ENCODE assay signal across 14 cellular contexts in the genomic region with DNA sequence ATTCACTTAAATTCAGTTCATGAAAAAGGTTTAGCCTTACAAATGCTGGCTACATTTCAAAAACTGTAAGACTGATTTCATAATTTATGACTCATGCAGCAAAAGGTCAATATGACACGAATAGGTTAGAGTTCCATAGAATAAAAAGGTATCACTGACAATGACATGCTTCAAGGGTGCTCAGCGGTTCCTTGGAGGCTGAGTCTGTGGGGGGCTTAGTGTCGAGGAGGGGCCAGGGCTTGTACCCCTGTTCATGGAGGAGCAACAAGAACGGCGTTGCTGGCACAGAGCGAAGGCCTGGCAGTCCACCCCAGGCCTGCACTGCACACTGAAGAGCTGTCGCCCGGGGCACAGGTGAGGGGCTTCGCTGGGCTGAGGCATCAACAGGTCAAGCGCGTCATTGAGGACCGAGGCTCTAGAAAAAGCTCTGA.
DNase-seq lines count a peak whose midpoint lies in the region; ATAC-seq, FAIRE-seq and TF ChIP-seq lines count a peak whose summit lies in the region.
"Had no signal": no experiment of that assay in that cellular context is flagged by ENCODE, and none has a peak within 500 bp of the region (broad histone marks: within the 10 kb centered on the region; RNA-seq: fewer than 3 reads in every experiment).

No MANE protein-coding gene starts in this region.

- no peaks in the 10 kb centered on the region for H3K79me1 ChIP-seq in IMR-90 (ENCODE audit: low read depth in 1 of 2, low read length in 2 of 2)

- no peak for TF ChIP-seq EP300 in K562 (IDR thresholded peaks at IDR 0.05; ENCODE audit: low read length)

- peaks cover 7% of the 10 kb centered on the region for H3K4me1 ChIP-seq in IMR-90 (ENCODE audit: control insufficient read depth, insufficient read depth, low read length)
- no peaks in the 10 kb centered on the region for H3K4me1 ChIP-seq in K562 (replicated peaks in 1 of 2; ENCODE audit: control insufficient read depth in 2 of 2, insufficient read depth in 2 of 2, low read length in 2 of 2)
- peaks cover 11% of the 10 kb centered on the region for H3K4me1 ChIP-seq in lower lobe of right lung
- H3K4me1 ChIP-seq in tibial artery: peaks cover 0 to 28% (median 12%) of the 10 kb centered on the region in 4 donors

- no peak overlapping the region for H2AK9ac ChIP-seq in IMR-90 (replicated peaks; ENCODE audit: low read depth, low read length, poor library complexity)

- H3K79me2 ChIP-seq in K562 (ENCODE audit: control insufficient read depth, insufficient read depth, low read length): no peaks in the 10 kb centered on the region

- no peak overlapping the region for H3K4me2 ChIP-seq in IMR-90 (ENCODE audit: low read depth, low read length)
- H3K4me2 ChIP-seq in K562 (ENCODE audit: insufficient read depth, low read length): no peak overlapping the region

- TF ChIP-seq RAD21 in IMR-90 (IDR thresholded peaks at IDR 0.05; ENCODE audit: low read length) (no peak), K562 (CRISPR knock-in tag; conservative IDR thresholded peaks at IDR 0.05 in 1 of 2, IDR thresholded peaks at IDR 0.05 in 1 of 2) (no peak)

- H2AFZ ChIP-seq in IMR-90 (replicated peaks; ENCODE audit: low read length, poor library complexity) (no peak overlapping the region), K562 (ENCODE audit: low read depth, low read length) (no peak overlapping the region)

- BruUV-seq in IMR-90 (replicated peaks; lab: Mats Ljungman, UMichigan) (no TSS peak), K562 (replicated peaks; lab: Mats Ljungman, UMichigan) (no TSS peak)

- no peak overlapping the region for H2BK20ac ChIP-seq in IMR-90 (ENCODE audit: low read depth, low read length)

- H2BK120ac ChIP-seq in IMR-90 (ENCODE audit: low read depth, low read length): no peak overlapping the region

- H3K56ac ChIP-seq in IMR-90 (ENCODE audit: extremely low read depth, insufficient read depth, low read length): no peak overlapping the region

- no peak overlapping the region for H4K91ac ChIP-seq in IMR-90 (ENCODE audit: insufficient read depth, low read depth, low read length)

- H3K27me3 ChIP-seq in IMR-90 (ENCODE audit: control insufficient read depth, insufficient read depth, low read length) (peaks cover 2% of the 10 kb centered on the region; the same call in 1 of the 2 replicates), K562 (ENCODE audit: control insufficient read depth in 2 of 2, insufficient read depth in 2 of 2, low read length in 2 of 2) (no peaks in the 10 kb centered on the region; a peak in 1 of 5 replicates), lower lobe of right lung (ENCODE audit: low read depth) (no peaks in the 10 kb centered on the region), MG63 (no peaks in the 10 kb centered on the region), tibial artery (no peaks in the 10 kb centered on the region)

- CTCF ChIA-PET in IMR-90 (lab: Yijun Ruan, JAX): no interaction called here
- CTCF ChIA-PET in K562 (lab: Yijun Ruan, JAX; ENCODE audit: low intra/inter-chr PET ratio): no interaction called here

- H3K36me3 ChIP-seq in IMR-90 (ENCODE audit: control insufficient read depth, insufficient read depth, low read length) (no peaks in the 10 kb centered on the region), K562 (ENCODE audit: control insufficient read depth, insufficient read depth, low read length) (no peaks in the 10 kb centered on the region), lower lobe of right lung (no peaks in the 10 kb centered on the region), MG63 (no peaks in the 10 kb centered on the region), tibial artery (peaks cover 7 to 19% (median 7%) of the 10 kb centered on the region in 3 donors)

- no peak overlapping the region for H2AK5ac ChIP-seq in IMR-90 (ENCODE audit: low read depth, low read length)

- no peak overlapping the region for H3K14ac ChIP-seq in IMR-90 (replicated peaks; ENCODE audit: low read depth, low read length)

- H2BK5ac ChIP-seq in IMR-90 (ENCODE audit: low read depth, low read length, poor library complexity, severe bottlenecking): no peak overlapping the region

- FAIRE-seq in K562 (lab: Jason Lieb, UNC): no peak
- FAIRE-seq: H54 had no signal

- WGBS in IMR-90 (ENCODE audit: extremely low coverage in 2 of 2, insufficient read length in 1 of 2), 2 experiments: 71% methylated on average over 8 of the region's 12 CpGs; no CpG with 5 or more reads in 1 of the 2 experiments
- 48% methylated on average over 12 of the region's 12 CpGs for WGBS in K562 (ENCODE audit: insufficient coverage, low coverage, missing lambda C conversion rate)

- no peaks in the 10 kb centered on the region for H3K9me1 ChIP-seq in IMR-90 (ENCODE audit: insufficient read depth, low read length)
- H3K9me1 ChIP-seq in K562 (ENCODE audit: control insufficient read depth, insufficient read depth, low read length): no peaks in the 10 kb centered on the region

- in situ Hi-C loops in IMR-90 (cut with MboI; ENCODE audit: low sequenced_read_pairs): no loop called here
- in situ Hi-C loops in K562 (cut with MboI): no loop called here

- H4K8ac ChIP-seq in IMR-90 (ENCODE audit: low read depth in 2 of 2, low read length in 2 of 2): no peak overlapping the region

- peak; percentile 27 for DNase-seq in AG20443 (ENCODE audit: low spot score)
- peak; percentile 67 for DNase-seq in IMR-90
- no peak for DNase-seq in K562 (ENCODE audit: extremely low read depth in 1 of 4, low spot score in 3 of 4)
- no peak for DNase-seq in lower lobe of right lung
- no peak for DNase-seq in activated naive CD4-positive, alpha-beta T cell treated with Interleukin-2 at 50 U/mL for 16 hours
- DNase-seq in MG63: no peak
- no peak for DNase-seq in tibial artery
- no peak for DNase-seq in SK-N-DZ (ENCODE audit: low spot score)
- DNase-seq: activated B cell treated with CpG ODN at 0.5 μM for 24 hours, hippocampal formation, midbrain, right cardiac atrium, SHP77 treated with DMSO at 0.1 percent for 48 hours had no signal

- H3K4me3 ChIP-seq in IMR-90 (ENCODE audit: insufficient read depth, low read depth, low read length) (no peak overlapping the region), K562 (no peak overlapping the region), lower lobe of right lung (no peak overlapping the region), MG63 (no peak overlapping the region), tibial artery (no peak overlapping the region)

- no peak overlapping the region for H2BK15ac ChIP-seq in IMR-90 (ENCODE audit: low read depth, low read length)

- TF ChIP-seq POLR2A in IMR-90 (IDR thresholded peaks at IDR 0.05; ENCODE audit: low read depth, low read length) (no peak), K562 (conservative IDR thresholded peaks at IDR 0.05) (no peak)

- dilution Hi-C loops in IMR-90 (cut with HindIII; ENCODE audit: low sequenced_read_pairs, unreplicated experiment): no loop called here

- TF ChIP-seq CTCF in IMR-90 (conservative IDR thresholded peaks at IDR 0.05; ENCODE audit: low read depth, low read length) (no peak), K562 (IDR thresholded peaks at IDR 0.05 in 2 of 3, conservative IDR thresholded peaks at IDR 0.05 in 1 of 3; ENCODE audit: insufficient read depth in 2 of 3, low read depth in 1 of 3, low read length in 3 of 3) (no peak), lower lobe of right lung (IDR thresholded peaks at IDR 0.05) (no peak), tibial artery (IDR thresholded peaks at IDR 0.05) (no peak)

- ATAC-seq in IMR-90 (ENCODE audit: low read depth): peak; percentile 37; the same call in 1 of the 2 replicates
- ATAC-seq in K562: no peak
- ATAC-seq in lower lobe of right lung: peak; percentile 49 to 73

- H3K18ac ChIP-seq in IMR-90 (ENCODE audit: low read depth, low read length): no peak overlapping the region

- H3K27ac ChIP-seq in IMR-90 (ENCODE audit: insufficient read depth, low read length) (no peak overlapping the region), K562 (ENCODE audit: extremely low read depth, low read depth, low read length) (no peak overlapping the region), lower lobe of right lung (no peak overlapping the region), tibial artery (no peak overlapping the region)

- no peak overlapping the region for H3K4ac ChIP-seq in IMR-90 (ENCODE audit: low read depth, low read length)

- H3K9ac ChIP-seq in IMR-90 (ENCODE audit: low read depth, low read length) (no peak overlapping the region), K562 (ENCODE audit: insufficient read depth in 1 of 2, low read depth in 2 of 2, low read length in 2 of 2) (no peak overlapping the region)

- intact Hi-C loops in IMR-90 (cut with micrococcal nuclease): no loop called here
- intact Hi-C loops in K562 (cut with micrococcal nuclease): no loop called here
- intact Hi-C loops in lower lobe of right lung (cut with DNase I): no loop called here
- intact Hi-C loops in tibial artery (cut with DNase I; ENCODE audit: low total_unique reads): no loop called here

- POLR2A ChIA-PET in IMR-90 (lab: Charles Lee; ENCODE audit: unreplicated experiment): no interaction called here
- POLR2A ChIA-PET in K562 (lab: Yijun Ruan, JAX): no interaction called here

- H3K9me3 ChIP-seq in IMR-90 (ENCODE audit: control insufficient read depth, insufficient read depth, low read length) (no peaks in the 10 kb centered on the region), K562 (replicated peaks; ENCODE audit: control insufficient read depth, insufficient read depth, low read depth, low read length) (no peaks in the 10 kb centered on the region), lower lobe of right lung (no peaks in the 10 kb centered on the region), MG63 (no peaks in the 10 kb centered on the region), tibial artery (no peaks in the 10 kb centered on the region)

- no peaks in the 10 kb centered on the region for H4K20me1 ChIP-seq in IMR-90 (ENCODE audit: insufficient read depth, low read length)
- H4K20me1 ChIP-seq in K562 (replicated peaks; ENCODE audit: control insufficient read depth, insufficient read depth, low read length): no peaks in the 10 kb centered on the region

- no peak overlapping the region for H4K5ac ChIP-seq in IMR-90 (ENCODE audit: low read depth, low read length)

- H3K23ac ChIP-seq in IMR-90 (ENCODE audit: low read depth, low read length): no peak overlapping the region

TF ChIP-seq in IMR-90, 13 proteins besides CTCF, POLR2A, EP300 and RAD21 (continues in another document):
- TF ChIP-seq RFX5 (IDR thresholded peaks at IDR 0.05; ENCODE audit: low read depth, low read length) (no peak), FOS (IDR thresholded peaks at IDR 0.05; ENCODE audit: low read depth, low read length) (peak; percentile 53; the same call in 1 of the 2 replicates), CEBPB (IDR thresholded peaks at IDR 0.05; ENCODE audit: low read depth, low read length) (peak; percentile 53; the same call in 1 of the 2 replicates)

TF ChIP-seq in K562, 482 proteins besides CTCF, POLR2A, EP300 and RAD21 (continues in another document):
- TF ChIP-seq MEIS2 (IDR thresholded peaks at IDR 0.05; ENCODE audit: partially characterized antibody) (peak; percentile 13), NRF1 (conservative IDR thresholded peaks at IDR 0.05 in 1 of 2, IDR thresholded peaks at IDR 0.05 in 1 of 2) (no peak)

Comparison
In these comparisons a context has a peak if more than half of its experiments do, and no peak if none do; other contexts are left out.
1. DNase-seq: peak in AG20443 (single experiment) and IMR-90 (single experiment); none in K562 (0 of 4), lower lobe of right lung (single experiment), activated naive CD4-positive, alpha-beta T cell treated with Interleukin-2 at 50 U/mL for 16 hours (single experiment), MG63 (single experiment), tibial artery (0 of 2) and SK-N-DZ (single experiment).